17 cellular contexts compared by ENCODE assay signal in the genomic region with DNA sequence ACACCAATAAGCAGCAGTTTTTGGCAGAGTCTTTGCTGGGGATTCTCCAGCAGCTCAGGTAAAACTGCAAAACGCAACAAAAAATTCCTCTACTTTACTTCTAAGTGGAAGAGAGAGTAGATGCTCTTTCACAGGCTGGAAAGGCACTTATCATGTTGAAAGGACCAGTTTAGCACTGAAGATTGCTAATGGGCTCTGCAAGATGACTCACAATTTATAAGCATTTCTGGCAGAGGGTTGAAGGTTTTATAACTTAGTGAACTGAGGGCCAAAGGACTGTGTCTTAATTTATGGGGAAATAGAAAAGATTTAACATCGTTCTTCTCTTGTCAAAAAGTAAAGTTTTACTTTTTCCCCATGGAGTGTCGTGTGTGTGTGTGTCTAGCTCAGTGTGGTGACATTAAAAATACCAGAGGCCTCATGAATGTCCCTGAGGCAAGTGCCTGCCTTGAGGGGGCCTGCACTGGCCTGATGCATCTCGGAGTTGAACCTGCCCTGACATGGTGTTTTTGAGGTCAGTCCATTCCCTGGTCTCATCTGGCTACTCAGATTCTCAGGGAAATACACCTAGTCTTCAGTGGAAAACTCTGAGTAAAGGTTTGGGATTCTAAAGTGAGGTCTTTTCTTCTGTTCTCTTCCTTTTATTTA.
DNase-seq lines count a peak whose midpoint lies in the region; ATAC-seq, FAIRE-seq and TF ChIP-seq lines count a peak whose summit lies in the region.
"Had no signal": no experiment of that assay in that cellular context is flagged by ENCODE, and none has a peak within 500 bp of the region (broad histone marks: within the 10 kb centered on the region; RNA-seq: fewer than 3 reads in every experiment).

No MANE protein-coding gene starts in this region.

- H2BK12ac ChIP-seq in H1 (ENCODE audit: low read depth, low read length) (no peak overlapping the region), neuronal stem cell (ENCODE audit: low read length) (no peak overlapping the region)

- H3K4me1 Mint-ChIP-seq in activated CD4-positive, alpha-beta T cell treated with anti-CD3 and anti-CD28 coated beads, Interleukin-2, amount 10 ng/mL, durations not matched to agents 7 days and 5 days, result no peaks in the 10 kb centered on the region

- TF ChIP-seq POLR2A in H1 (IDR thresholded peaks at IDR 0.05; ENCODE audit: control extremely low read depth in 1 of 2, low read depth in 2 of 2, low read length in 2 of 2) (no peak), testis (IDR thresholded peaks at IDR 0.05) (no peak)

- no peak overlapping the region for H3K4me2 ChIP-seq in H1 (ENCODE audit: insufficient read depth in 1 of 2, low read depth in 2 of 2, low read length in 2 of 2)
- no peak overlapping the region for H3K4me2 ChIP-seq in neuronal stem cell (ENCODE audit: insufficient read depth, low read length, poor library complexity, severe bottlenecking)
- H3K4me2 ChIP-seq: BLaER1 treated with 17β-estradiol and CSF1 and Interleukin-3, amounts not matched to agents 10 nM and 100 nM had no signal

- 83% methylated on average over 4 of the region's 4 CpGs; no CpG with 5 or more reads in 1 of the 2 experiments for WGBS in H1 (ENCODE audit: extremely low coverage in 1 of 2, insufficient coverage in 1 of 2, insufficient read length in 1 of 2, insufficient replicate concordance in 2 of 2, low coverage in 1 of 2, low lambda C conversion rate in 2 of 2, missing lambda C conversion rate in 1 of 2), 2 experiments
- no CpG with 5 or more reads among the region's 4 CpGs for WGBS in neuronal stem cell (ENCODE audit: extremely low coverage in 2 of 2, insufficient read length in 2 of 2, insufficient replicate concordance in 1 of 2), 2 donors
- 56 to 62% methylated on average over 4 of the region's 4 CpGs for WGBS in testis, 2 donors

- no peak for FAIRE-seq in H1 (lab: Jason Lieb, UNC)
- FAIRE-seq: pancreas, small intestine had no signal

- H3K23ac ChIP-seq in H1 (ENCODE audit: insufficient read length) (no peak overlapping the region), neuronal stem cell (ENCODE audit: low read depth, low read length, poor library complexity) (no peak overlapping the region)

- H2AFZ ChIP-seq in H1 (ENCODE audit: low read length), result peak overlapping the region; percentile 48; the same call in 1 of the 2 replicates
- H2AFZ ChIP-seq in neuronal stem cell (ENCODE audit: low read length), result peak overlapping the region; percentile 21

- no peak overlapping the region for H3K4ac ChIP-seq in H1 (replicated peaks; ENCODE audit: insufficient read length, low read depth, low read length)
- no peak overlapping the region for H3K4ac ChIP-seq in neuronal stem cell (ENCODE audit: low read length)

- H3K9ac ChIP-seq in H1 (replicated peaks in 1 of 4; ENCODE audit: extremely low read depth in 1 of 4, low read depth in 3 of 4, low read length in 3 of 4), result no peak overlapping the region
- no peak overlapping the region for H3K9ac ChIP-seq in neuronal stem cell (ENCODE audit: low read depth, low read length, poor library complexity)
- H3K9ac ChIP-seq: BLaER1 treated with 17β-estradiol and CSF1 and Interleukin-3, amounts not matched to agents 10 nM and 100 nM had no signal

- H3K14ac ChIP-seq in H1 (ENCODE audit: insufficient read length), result no peak overlapping the region
- H3K14ac ChIP-seq in neuronal stem cell (ENCODE audit: low read length), result no peak overlapping the region

- peaks cover 9% of the 10 kb centered on the region for H3K9me3 Mint-ChIP-seq in activated CD4-positive, alpha-beta T cell treated with anti-CD3 and anti-CD28 coated beads, Interleukin-2, amount 10 ng/mL, durations not matched to agents 7 days and 5 days

- H2BK120ac ChIP-seq in H1 (replicated peaks; ENCODE audit: low read depth, low read length) (no peak overlapping the region), neuronal stem cell (ENCODE audit: low read depth, low read length) (no peak overlapping the region)

- H3K23me2 ChIP-seq in H1 (ENCODE audit: low read depth, low read length), result no peaks in the 10 kb centered on the region

- H3K79me2 ChIP-seq in H1 (ENCODE audit: control insufficient read depth in 1 of 2, insufficient read depth in 2 of 2, low read length in 2 of 2), result no peaks in the 10 kb centered on the region

- H3K27me3 Mint-ChIP-seq in activated CD4-positive, alpha-beta T cell treated with anti-CD3 and anti-CD28 coated beads, Interleukin-2, amount 10 ng/mL, durations not matched to agents 7 days and 5 days, result no peaks in the 10 kb centered on the region

- CTCF ChIA-PET in H1 (lab: Charles Lee; ENCODE audit: partially characterized antibody), result interaction anchor here (1.1 to 1.2 kb wide), 2 partner anchors 10 to 479 kb away, joined by 3 read pairs; no protein-coding TSS in a partner anchor
- CTCF ChIA-PET in activated CD4-positive, alpha-beta T cell treated with anti-CD3 and anti-CD28 coated beads, Interleukin-2, amount 10 ng/mL, durations not matched to agents 7 days and 5 days (lab: Charles Lee), result no interaction called here

- 0 out of 4 replicates have a peak, but pooled peaks cover 0 to 5% of the 10 kb centered on the region in 2 experiments for H3K9me3 ChIP-seq in H1 (ENCODE audit: insufficient read depth in 2 of 2, low read depth in 1 of 2, low read length in 1 of 2)
- H3K9me3 ChIP-seq in neuronal stem cell (replicated peaks in 1 of 2; ENCODE audit: control insufficient read depth in 2 of 2, insufficient read depth in 1 of 2, low read depth in 1 of 2, low read length in 2 of 2), result peaks cover 0 to 6% of the 10 kb centered on the region in 2 donors
- no peaks in the 10 kb centered on the region for H3K9me3 ChIP-seq in testis
- H3K9me3 ChIP-seq: colonic mucosa, pancreas, uterus had no signal

- H4K8ac ChIP-seq in H1 (ENCODE audit: extremely low read depth, insufficient read depth, low read length) (no peak overlapping the region), neuronal stem cell (ENCODE audit: low read depth, low read length) (no peak overlapping the region)

- H3K36me3 Mint-ChIP-seq in activated CD4-positive, alpha-beta T cell treated with anti-CD3 and anti-CD28 coated beads, Interleukin-2, amount 10 ng/mL, durations not matched to agents 7 days and 5 days (ENCODE audit: low read depth), result no peaks in the 10 kb centered on the region

- no peak for TF ChIP-seq RAD21 in H1 (IDR thresholded peaks at IDR 0.05 in 1 of 2, conservative IDR thresholded peaks at IDR 0.05 in 1 of 2; ENCODE audit: low read depth in 2 of 2, low read length in 2 of 2)

- no peak overlapping the region for H3K4me3 Mint-ChIP-seq in activated CD4-positive, alpha-beta T cell treated with anti-CD3 and anti-CD28 coated beads, Interleukin-2, amount 10 ng/mL, durations not matched to agents 7 days and 5 days

- H3K4me3 ChIP-seq in H1 (ENCODE audit: extremely low read depth in 1 of 4, insufficient read depth in 2 of 4, low read depth in 3 of 4, low read length in 4 of 4) (no peak overlapping the region), neuronal stem cell (ENCODE audit: low read length in 2 of 2) (no peak overlapping the region), testis (no peak overlapping the region)
- H3K4me3 ChIP-seq: BLaER1 treated with 17β-estradiol and CSF1 and Interleukin-3, amounts not matched to agents 10 nM and 100 nM; colonic mucosa; pancreas; uterus had no signal

- H2BK20ac ChIP-seq in H1 (ENCODE audit: low read length), result no peak overlapping the region

- H3K18ac ChIP-seq in H1 (ENCODE audit: extremely low read depth, low read length), result no peak overlapping the region
- no peak overlapping the region for H3K18ac ChIP-seq in neuronal stem cell (ENCODE audit: low read length)

- H3K27ac ChIP-seq in H1 (ENCODE audit: low read depth, low read length) (no peak overlapping the region), neuronal stem cell (replicated peaks; ENCODE audit: low read length) (no peak overlapping the region), testis (no peak overlapping the region)
- H3K27ac ChIP-seq: BLaER1 treated with 17β-estradiol and CSF1 and Interleukin-3, amounts not matched to agents 10 nM and 100 nM; colonic mucosa; pancreas had no signal

- H3K27me3 ChIP-seq in H1 (replicated peaks in 1 of 4; ENCODE audit: control insufficient read depth in 3 of 4, extremely low read depth in 1 of 4, insufficient read depth in 3 of 4, low read length in 3 of 4), result no peaks in the 10 kb centered on the region
- no peaks in the 10 kb centered on the region for H3K27me3 ChIP-seq in neuronal stem cell (ENCODE audit: control insufficient read depth in 3 of 3, insufficient read depth in 3 of 3, low read depth in 1 of 3, low read length in 3 of 3)
- H3K27me3 ChIP-seq in testis, result no peaks in the 10 kb centered on the region
- H3K27me3 ChIP-seq: BLaER1 treated with 17β-estradiol and CSF1 and Interleukin-3, amounts not matched to agents 10 nM and 100 nM; colonic mucosa; pancreas; uterus had no signal

- POLR2A ChIA-PET in H1 (lab: Charles Lee; ENCODE audit: partially characterized antibody), result no interaction called here
- POLR2A ChIA-PET in activated CD4-positive, alpha-beta T cell treated with anti-CD3 and anti-CD28 coated beads, Interleukin-2, amount 10 ng/mL, durations not matched to agents 7 days and 5 days (lab: Charles Lee), result no interaction called here

- H2BK15ac ChIP-seq in H1 (ENCODE audit: low read length) (no peak overlapping the region), neuronal stem cell (ENCODE audit: low read length) (no peak overlapping the region)

- no peaks in the 10 kb centered on the region for H4K20me1 ChIP-seq in H1 (replicated peaks in 1 of 2; ENCODE audit: control insufficient read depth in 1 of 2, insufficient read depth in 2 of 2, low read length in 2 of 2)
- H4K20me1 ChIP-seq: BLaER1 treated with 17β-estradiol and CSF1 and Interleukin-3, amounts not matched to agents 10 nM and 100 nM had no signal

- H2BK5ac ChIP-seq in H1 (ENCODE audit: low read depth, low read length) (no peak overlapping the region), neuronal stem cell (ENCODE audit: low read length) (no peak overlapping the region)

- no peaks in the 10 kb centered on the region for H3K36me3 ChIP-seq in H1 (ENCODE audit: control insufficient read depth in 2 of 4, insufficient read depth in 4 of 4, low read length in 3 of 4)
- no peaks in the 10 kb centered on the region for H3K36me3 ChIP-seq in neuronal stem cell (replicated peaks in 1 of 2; ENCODE audit: control insufficient read depth in 2 of 2, insufficient read depth in 2 of 2, low read length in 2 of 2)
- H3K36me3 ChIP-seq in testis (ENCODE audit: low read depth, missing control alignments), result no peaks in the 10 kb centered on the region
- H3K36me3 ChIP-seq: BLaER1 treated with 17β-estradiol and CSF1 and Interleukin-3, amounts not matched to agents 10 nM and 100 nM; colonic mucosa; pancreas; uterus had no signal

- H3K4me1 ChIP-seq in H1 (replicated peaks in 1 of 4; ENCODE audit: control insufficient read depth in 3 of 4, insufficient read depth in 4 of 4, low read length in 3 of 4) (no peaks in the 10 kb centered on the region; a peak in 1 of 7 replicates), neuronal stem cell (ENCODE audit: control insufficient read depth in 2 of 2, insufficient read depth in 1 of 2, low read depth in 1 of 2, low read length in 2 of 2) (no peaks in the 10 kb centered on the region), testis (no peaks in the 10 kb centered on the region)
- H3K4me1 ChIP-seq: BLaER1 treated with 17β-estradiol and CSF1 and Interleukin-3, amounts not matched to agents 10 nM and 100 nM; colonic mucosa; pancreas; uterus had no signal

- peak; percentile 6 for DNase-seq in Daoy (ENCODE audit: low read depth)
- DNase-seq in LHCN-M2 (ENCODE audit: low read depth), result peak; percentile 24
- no peak for DNase-seq in H1 (ENCODE audit: low read depth in 1 of 2, low spot score in 2 of 2)
- DNase-seq in neuronal stem cell (ENCODE audit: low spot score), result no peak
- DNase-seq in HUDEP-2 (lab: John Stamatoyannopoulos, UW; ENCODE audit: unreplicated experiment in 76 of 76), result no peak
- no peak for DNase-seq in activated CD4-positive, alpha-beta T cell treated with anti-CD3 and anti-CD28 coated beads, Interleukin-2, amount 10 ng/mL, durations not matched to agents 7 days and 5 days
- no peak for DNase-seq in testis
- DNase-seq: colonic mucosa; NCI-H2029 treated with DMSO at 0.1 percent for 48 hours; NCI-H69; pancreas; small intestine; stimulated activated naive CD4-positive, alpha-beta T cell treated with Interleukin-2 at 50 U/mL for 16 hours; uterus had no signal

- no peak overlapping the region for H3K27ac Mint-ChIP-seq in activated CD4-positive, alpha-beta T cell treated with anti-CD3 and anti-CD28 coated beads, Interleukin-2, amount 10 ng/mL, durations not matched to agents 7 days and 5 days
- H3K27ac Mint-ChIP-seq: activated T-helper 2 cell treated with anti-CD3 and anti-CD28 coated beads, Interferon-gamma antibody, Interleukin-2, Interleukin-4, amounts not matched to agents 10 μg/mL and 5 μg/mL and 100 μg/mL, durations not matched to agents 14 hours and 24 hours and 36 hours had no signal

- H4K5ac ChIP-seq in H1 (ENCODE audit: insufficient read length, low read depth, low read length), result no peak overlapping the region

- H4K91ac ChIP-seq in H1 (replicated peaks; ENCODE audit: insufficient read length, low read length), result no peak overlapping the region
- H4K91ac ChIP-seq in neuronal stem cell (ENCODE audit: low read depth, low read length, poor library complexity), result no peak overlapping the region

- intact Hi-C loops in testis (cut with DNase I; ENCODE audit: low total_unique reads), result no loop called here

- H2AK5ac ChIP-seq in H1 (ENCODE audit: low read depth, low read length), result no peak overlapping the region
- no peak overlapping the region for H2AK5ac ChIP-seq in neuronal stem cell (ENCODE audit: low read depth, low read length)

- H3K56ac ChIP-seq in H1 (replicated peaks; ENCODE audit: insufficient read length, low read depth, low read length), result no peak overlapping the region

- no peak for TF ChIP-seq CTCF in H1 (IDR thresholded peaks at IDR 0.05; ENCODE audit: control extremely low read depth in 1 of 3, insufficient read depth in 1 of 3, low read depth in 1 of 3, low read length in 3 of 3)
- TF ChIP-seq CTCF in testis (IDR thresholded peaks at IDR 0.05), result no peak

- no peak for ATAC-seq in GM19324 (IDR thresholded peaks at IDR 0.05; ENCODE audit: low FRiP score, unreplicated experiment)
- ATAC-seq: pancreas had no signal

- TF ChIP-seq EP300 in H1 (IDR thresholded peaks at IDR 0.05; ENCODE audit: borderline replicate concordance in 1 of 2, low read depth in 2 of 2, low read length in 2 of 2), result no peak

- no peaks in the 10 kb centered on the region for H3K79me1 ChIP-seq in H1 (ENCODE audit: low read depth, low read length)
- no peaks in the 10 kb centered on the region for H3K79me1 ChIP-seq in neuronal stem cell (ENCODE audit: low read depth, low read length)

Comparison
In these comparisons a context has a peak if more than half of its experiments do, and no peak if none do; other contexts are left out.
1. DNase-seq: peak in Daoy (single experiment) and LHCN-M2 (single experiment); none in H1 (0 of 2), neuronal stem cell (single experiment), HUDEP-2 (0 of 76), activated CD4-positive, alpha-beta T cell treated with anti-CD3 and anti-CD28 coated beads, Interleukin-2, amount 10 ng/mL, durations not matched to agents 7 days and 5 days (single experiment) and testis (single experiment).